16 cellular contexts compared by ENCODE assay signal in the genomic region with DNA sequence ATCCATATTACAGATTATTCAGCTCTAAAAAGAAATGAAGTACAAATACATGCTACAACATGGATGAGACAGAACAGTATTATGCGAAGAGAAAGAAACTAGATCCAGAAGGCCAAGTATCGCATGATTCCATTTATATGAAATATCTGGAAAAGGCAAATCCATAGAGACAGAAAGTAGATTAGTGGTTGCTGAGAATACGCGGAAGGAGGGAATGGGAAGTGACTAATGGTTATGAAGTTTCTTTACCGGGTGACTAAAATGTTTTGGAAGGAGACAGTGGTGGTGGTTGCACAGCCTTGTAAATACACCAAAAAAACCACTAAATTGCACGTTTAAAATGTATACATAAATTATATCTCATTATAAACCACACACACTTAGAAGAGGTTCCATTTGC. TPM values are rescaled to one million over a fixed set of nuclear protein-coding genes. Genes with fewer than 3 reads are reported as not detected.
DNase-seq lines count a peak whose midpoint lies in the region; ATAC-seq, FAIRE-seq and TF ChIP-seq lines count a peak whose summit lies in the region.
"Had no signal": no experiment of that assay in that cellular context is flagged by ENCODE, and none has a peak within 500 bp of the region (broad histone marks: within the 10 kb centered on the region; RNA-seq: fewer than 3 reads in every experiment).

No MANE protein-coding gene starts in this region.

- H3K27ac ChIP-seq in mesenchymal stem cell (ENCODE audit: low read length, poor library complexity, severe bottlenecking): peak overlapping the region; percentile 89
- H3K27ac ChIP-seq in spleen: no peak overlapping the region
- no peak overlapping the region for H3K27ac ChIP-seq in adrenal gland
- H3K27ac ChIP-seq: hepatocyte had no signal

- no peak overlapping the region for H2BK120ac ChIP-seq in mesenchymal stem cell (ENCODE audit: low read depth, low read length)

- no peaks in the 10 kb centered on the region for H3K27me3 ChIP-seq in bronchial epithelial cell (ENCODE audit: control insufficient read depth, insufficient read depth, low read length)
- no peaks in the 10 kb centered on the region for H3K27me3 ChIP-seq in mesenchymal stem cell (ENCODE audit: control insufficient read depth in 1 of 2, insufficient read depth in 1 of 2, low read length in 2 of 2)
- no peaks in the 10 kb centered on the region for H3K27me3 ChIP-seq in spleen (replicated peaks in 1 of 7)
- no peaks in the 10 kb centered on the region for H3K27me3 ChIP-seq in adrenal gland
- H3K27me3 ChIP-seq: hepatocyte had no signal

- H2BK5ac ChIP-seq in mesenchymal stem cell (ENCODE audit: low read depth, low read length, poor library complexity, severe bottlenecking): no peak overlapping the region

- H3K23ac ChIP-seq in mesenchymal stem cell (ENCODE audit: low read length in 2 of 2): no peak overlapping the region

- TF ChIP-seq POLR2A in spleen (IDR thresholded peaks at IDR 0.05): no peak
- no peak for TF ChIP-seq POLR2A in adrenal gland (IDR thresholded peaks at IDR 0.05)

- H3K18ac ChIP-seq in mesenchymal stem cell (ENCODE audit: low read depth in 1 of 2, low read length in 2 of 2): no peak overlapping the region

- no peak overlapping the region for H3K4ac ChIP-seq in mesenchymal stem cell (ENCODE audit: low read depth in 1 of 2, low read length in 2 of 2)

- peaks cover 17% of the 10 kb centered on the region for H3K79me1 ChIP-seq in mesenchymal stem cell (replicated peaks; ENCODE audit: low read length, poor library complexity, severe bottlenecking)

- WGBS in mesenchymal stem cell: 27% methylated on average over 5 of the region's 6 CpGs
- 78 to 89% (median 81%) methylated on average over 6 of the region's 6 CpGs for WGBS in spleen, 5 donors
- WGBS in adrenal gland, 4 donors: 72 to 82% (median 76%) methylated on average over 6 of the region's 6 CpGs

- H2BK15ac ChIP-seq in mesenchymal stem cell (ENCODE audit: low read depth, poor library complexity, severe bottlenecking): no peak overlapping the region

- no peak overlapping the region for H2BK12ac ChIP-seq in mesenchymal stem cell (ENCODE audit: low read length in 2 of 2)

- H3K9ac ChIP-seq in mesenchymal stem cell (ENCODE audit: low read length): peak overlapping the region; percentile 88

- TF ChIP-seq CTCF in bronchial epithelial cell (IDR thresholded peaks at IDR 0.05; ENCODE audit: insufficient read depth, low read length, severe bottlenecking) (no peak), spleen (IDR thresholded peaks at IDR 0.05 in 8 of 11, conservative IDR thresholded peaks at IDR 0.05 in 3 of 11) (no peak), adrenal gland (IDR thresholded peaks at IDR 0.05) (no peak)

- ATAC-seq in GM18870 (IDR thresholded peaks at IDR 0.05; ENCODE audit: unreplicated experiment) (no peak), GM21825 (IDR thresholded peaks at IDR 0.05; ENCODE audit: unreplicated experiment) (no peak)
- ATAC-seq: GM23338 had no signal

- intact Hi-C loops in spleen (cut with DNase I; ENCODE audit: low total_unique reads) (no loop called here), adrenal gland (cut with DNase I) (no loop called here)

- H3K36me3 ChIP-seq in bronchial epithelial cell (ENCODE audit: control insufficient read depth, insufficient read depth, low read length) (peaks cover 17% of the 10 kb centered on the region), mesenchymal stem cell (ENCODE audit: control insufficient read depth in 1 of 2, insufficient read depth in 2 of 2, low read depth in 1 of 2, low read length in 2 of 2) (peaks cover 35 to 78% of the 10 kb centered on the region in 2 experiments), spleen (peaks cover 0 to 100% (median 74%) of the 10 kb centered on the region in 6 donors), adrenal gland (replicated peaks in 1 of 2) (peaks cover 0 to 67% of the 10 kb centered on the region in 2 donors)

- FAIRE-seq in bronchial epithelial cell (lab: Jason Lieb, UNC): no peak

- H3K9me3 ChIP-seq in mesenchymal stem cell (ENCODE audit: control insufficient read depth, low read length): no peaks in the 10 kb centered on the region
- no peaks in the 10 kb centered on the region for H3K9me3 ChIP-seq in spleen
- no peaks in the 10 kb centered on the region for H3K9me3 ChIP-seq in adrenal gland (replicated peaks in 1 of 3)

- DNase-seq in Daoy (ENCODE audit: low read depth): peak; percentile 78
- peak; percentile 70 for DNase-seq in MV-4-11 (lab: John Stamatoyannopoulos, UW)
- DNase-seq in bronchial epithelial cell (ENCODE audit: low read depth): peak; percentile 75
- DNase-seq in mesenchymal stem cell: peak; percentile 80
- DNase-seq in spleen: no peak
- DNase-seq in adrenal gland: no peak
- DNase-seq: activated CD4-positive, alpha-beta memory T cell treated with anti-CD3 and anti-CD28 coated beads, Interleukin-2, amount 10 ng/mL, durations not matched to agents 7 days and 5 days; activated gamma-delta T cell; COR-L47; stimulated activated CD4-positive, alpha-beta T cell treated with anti-CD3 and anti-CD28 coated beads, Interleukin-4, amount 100 ng/mL, for 1 hour; stimulated activated naive CD4-positive, alpha-beta T cell treated with Interleukin-2 at 50 U/mL for 16 hours had no signal

- H4K91ac ChIP-seq in mesenchymal stem cell (ENCODE audit: low read length): no peak overlapping the region

- H4K8ac ChIP-seq in mesenchymal stem cell (ENCODE audit: low read length): no peak overlapping the region

- H2AK5ac ChIP-seq in mesenchymal stem cell (ENCODE audit: low read length, severe bottlenecking): no peak overlapping the region

- H3K4me2 ChIP-seq in mesenchymal stem cell (ENCODE audit: low read length, poor library complexity, severe bottlenecking): no peak overlapping the region
- H3K4me2 ChIP-seq: GM23338, hepatocyte had no signal

- no peak overlapping the region for H3K14ac ChIP-seq in mesenchymal stem cell (ENCODE audit: low read length in 2 of 2)

- no peak overlapping the region for H3K4me3 ChIP-seq in bronchial epithelial cell (ENCODE audit: low read depth, low read length)
- peak overlapping the region in 1 of 2 experiments; percentile 62 for H3K4me3 ChIP-seq in mesenchymal stem cell (ENCODE audit: insufficient read depth in 1 of 2, low read depth in 1 of 2, low read length in 2 of 2)
- H3K4me3 ChIP-seq in spleen: no peak overlapping the region
- H3K4me3 ChIP-seq in adrenal gland: no peak overlapping the region
- H3K4me3 ChIP-seq: GM23338, hepatocyte had no signal

- H3K4me1 ChIP-seq in mesenchymal stem cell (ENCODE audit: control insufficient read depth, insufficient read depth, low read depth, low read length): peaks cover 7% of the 10 kb centered on the region
- H3K4me1 ChIP-seq in spleen: peaks cover 0 to 29% (median 10%) of the 10 kb centered on the region in 6 donors
- H3K4me1 ChIP-seq in adrenal gland (replicated peaks in 1 of 2): peaks cover 7 to 9% of the 10 kb centered on the region in 2 donors

- H2AFZ ChIP-seq in mesenchymal stem cell (ENCODE audit: low read depth, low read length): no peak overlapping the region
- H2AFZ ChIP-seq: GM23338, hepatocyte had no signal

RNA-seq across cellular contexts. Expression of gene PRDM4, which starts 12.5 kb away (rescaled TPM):
- 39.9 and 43.2 TPM in 2 replicates for total RNA-seq in Daoy (2014; rRNA removed; shearing (Covaris generic))
- total RNA-seq in bronchial epithelial cell (21.3 and 21.9 TPM in 2 replicates), spleen (10 to 100 TPM; 24.9 to 38.4 (median 30.0) TPM), adrenal gland (10 to 100 TPM; 16.0 to 31.5 (median 22.2) TPM)
- 25.1 TPM for polyA plus RNA-seq in mesenchymal stem cell (2013, experiment 1 of 2)
- polyA plus RNA-seq in mesenchymal stem cell (2013, experiment 2 of 2): 24.5 TPM
- polyA plus RNA-seq in spleen (1 to 10 TPM; 8.2 to 9.3 (median 8.7) TPM), adrenal gland (10 to 100 TPM; 10.0 to 29.8 (median 13.3) TPM)

RNA-seq across cellular contexts. Expression of gene ASCL4, which starts 26.0 kb away (rescaled TPM):
- not detected in 2 replicates for total RNA-seq in Daoy (2014; rRNA removed; shearing (Covaris generic))
- total RNA-seq in bronchial epithelial cell: not detected in 2 replicates
- polyA plus RNA-seq in mesenchymal stem cell (2013, experiment 1 of 2): not detected
- not detected for polyA plus RNA-seq in mesenchymal stem cell (2013, experiment 2 of 2)
- not detected for total RNA-seq in spleen
- polyA plus RNA-seq in spleen: under 1 TPM; 0.03 to 0.13 (median 0.05) TPM
- total RNA-seq in adrenal gland: not detected
- polyA plus RNA-seq in adrenal gland: under 1 TPM in 1 of 3 donors, not detected in 2; 0.07 TPM
- total RNA-seq: activated CD4-positive, alpha-beta memory T cell treated with anti-CD3 and anti-CD28 coated beads, Interleukin-2, amount 10 ng/mL, durations not matched to agents 7 days and 5 days; GM23338; T-helper 2 cell treated with Interferon-gamma antibody and Interleukin-4, amounts not matched to agents 100 ng/mL and 5 ng/mL, for 36 hours had no signal
- polyA plus RNA-seq: GM23338, hepatocyte had no signal

Comparison
In these comparisons a context has a peak if more than half of its experiments do, and no peak if none do; other contexts are left out.
1. DNase-seq: peak in Daoy (single experiment), MV-4-11 (single experiment), bronchial epithelial cell (single experiment) and mesenchymal stem cell (single experiment); none in spleen (single experiment) and adrenal gland (0 of 7).